13 cellular contexts compared by ENCODE assay signal in genomic region chr21:32088471-32088870, GRCh38.
DNase-seq lines count a peak whose midpoint lies in the region.
"Had no signal": no experiment of that assay in that cellular context is flagged by ENCODE, and none has a peak within 500 bp of the region (broad histone marks: within the 10 kb centered on the region; RNA-seq: fewer than 3 reads in every experiment).

No MANE protein-coding gene starts in this region.

- DNase-seq in NCI-H1436 (lab: John Stamatoyannopoulos, UW), result peak; percentile 36
- no peak for DNase-seq in NCI-H1436 treated with DMSO at 0.1 percent for 48 hours (lab: John Stamatoyannopoulos, UW)
- peak; percentile 63 for DNase-seq in DMS79 (lab: John Stamatoyannopoulos, UW)
- peak; percentile 100 for DNase-seq in NCI-H524 treated with DMSO at 0.1 percent for 48 hours (lab: John Stamatoyannopoulos, UW)
- DNase-seq in islet precursor cell, result peak; percentile 29
- no peak for DNase-seq in HPDE6-E6E7 (ENCODE audit: extremely low spot score)
- no peak for DNase-seq in T-helper 9 cell
- DNase-seq: BE2C, DMS 273 treated with DMSO at 0.1 percent for 48 hours, H7, NCI-H2081 treated with DMSO at 0.1 percent for 48 hours, PC-9, SHP77 treated with DMSO at 0.1 percent for 48 hours had no signal

Comparison
In these comparisons a context has a peak if more than half of its experiments do, and no peak if none do; other contexts are left out.
1. DNase-seq: peak in NCI-H1436 (single experiment), DMS79 (single experiment), NCI-H524 treated with DMSO at 0.1 percent for 48 hours (single experiment) and islet precursor cell (single experiment); none in NCI-H1436 treated with DMSO at 0.1 percent for 48 hours (single experiment), HPDE6-E6E7 (single experiment) and T-helper 9 cell (single experiment).